8 cellular contexts compared by ENCODE assay signal in the genomic region with DNA sequence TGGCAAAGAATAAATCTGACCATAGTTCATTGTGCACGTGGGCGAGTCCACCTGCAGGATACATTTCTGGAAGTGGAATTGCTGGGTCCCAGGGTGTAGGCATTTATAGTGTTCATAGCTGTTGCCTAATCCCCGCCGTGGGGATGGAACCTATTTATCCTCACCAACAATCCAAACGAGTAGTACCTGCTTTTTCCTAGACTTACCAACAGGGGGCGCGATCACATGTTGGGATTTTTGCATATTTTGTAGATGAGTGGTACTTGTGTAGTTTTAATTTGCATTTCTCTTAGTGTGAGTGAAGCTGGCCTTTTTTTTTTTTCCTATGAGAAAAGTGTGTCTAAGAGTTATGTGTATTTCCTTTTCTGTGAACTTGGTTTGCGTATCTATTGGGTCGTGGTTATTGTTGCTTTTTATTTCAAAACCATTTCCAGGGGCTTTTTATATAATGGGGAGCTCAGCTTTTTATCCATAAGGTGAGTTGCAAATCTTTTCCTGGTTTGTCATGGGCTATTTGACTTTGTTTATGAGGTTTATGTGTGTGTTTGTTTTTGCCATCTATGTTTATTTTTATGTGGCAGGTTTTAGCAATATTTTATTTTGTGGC.
DNase-seq lines count a peak whose midpoint lies in the region; ATAC-seq and TF ChIP-seq lines count a peak whose summit lies in the region.

No MANE protein-coding gene starts in this region.

- H3K9ac ChIP-seq in neural progenitor cell: no peak overlapping the region

- H3K4me1 ChIP-seq in Peyer's patch: no peaks in the 10 kb centered on the region
- peaks cover 12% of the 10 kb centered on the region for H3K4me1 ChIP-seq in neural progenitor cell

- H3K27me3 ChIP-seq in CD4-positive, alpha-beta T cell (ENCODE audit: control insufficient read depth, insufficient read depth, low read length): no peaks in the 10 kb centered on the region
- H3K27me3 ChIP-seq in Peyer's patch (no peaks in the 10 kb centered on the region), neural progenitor cell (no peaks in the 10 kb centered on the region)

- H3K27ac Mint-ChIP-seq in CD4-positive, alpha-beta T cell: no peak overlapping the region
- H3K27ac Mint-ChIP-seq in neural progenitor cell: no peak overlapping the region

- no peaks in the 10 kb centered on the region for H3K9me3 Mint-ChIP-seq in CD4-positive, alpha-beta T cell
- no peaks in the 10 kb centered on the region for H3K9me3 Mint-ChIP-seq in activated T-cell treated with anti-CD3 and anti-CD28 coated beads, Interleukin-2, amount 50 U/mL, for 4 hours
- H3K9me3 Mint-ChIP-seq in neural progenitor cell: peaks cover 3% of the 10 kb centered on the region

- H3K27me3 Mint-ChIP-seq in CD4-positive, alpha-beta T cell: no peaks in the 10 kb centered on the region
- peaks cover 13% of the 10 kb centered on the region for H3K27me3 Mint-ChIP-seq in activated T-cell treated with anti-CD3 and anti-CD28 coated beads, Interleukin-2, amount 50 U/mL, for 4 hours (ENCODE audit: low read depth)
- peaks cover 10% of the 10 kb centered on the region for H3K27me3 Mint-ChIP-seq in neural progenitor cell (ENCODE audit: insufficient read depth, low read depth)

- peak; percentile 42 to 64 (median 54) for DNase-seq in CD4-positive, alpha-beta T cell
- DNase-seq in HK-2 (ENCODE audit: unreplicated experiment) (peak; percentile 64), Peyer's patch (peak; percentile 45 to 82 (median 54)), fibroblast of gingiva (ENCODE audit: low read depth) (peak; percentile 81), neural progenitor cell (ENCODE audit: low spot score) (peak; percentile 59), superior temporal gyrus (ENCODE audit: extremely low spot score) (peak; percentile 88)
- peak; percentile 62 for DNase-seq in activated T-cell treated with anti-CD3 and anti-CD28 coated beads, Interleukin-2, amount 50 U/mL, for 4 hours

- POLR2A ChIA-PET in CD4-positive, alpha-beta T cell (lab: Charles Lee): interaction anchor here (0.6 to 0.9 kb wide), 5 partner anchors 27 to 734 kb away, joined by 3 to 4 read pairs (median 3); no protein-coding TSS in a partner anchor

- H4K20me1 ChIP-seq in neural progenitor cell (ENCODE audit: low read depth): no peaks in the 10 kb centered on the region

- H3K9me3 ChIP-seq in CD4-positive, alpha-beta T cell (ENCODE audit: control insufficient read depth, low read length): no peaks in the 10 kb centered on the region
- H3K9me3 ChIP-seq in Peyer's patch (no peaks in the 10 kb centered on the region), neural progenitor cell (ENCODE audit: low read depth) (no peaks in the 10 kb centered on the region)

- no peak overlapping the region for H3K27ac ChIP-seq in CD4-positive, alpha-beta T cell (ENCODE audit: low read depth, low read length)
- H3K27ac ChIP-seq in Peyer's patch (no peak overlapping the region), neural progenitor cell (no peak overlapping the region)

- peak; percentile 73 for ATAC-seq in CD4-positive, alpha-beta T cell (ENCODE audit: poor library complexity)
- ATAC-seq in activated T-cell treated with anti-CD3 and anti-CD28 coated beads, Interleukin-2, amount 50 U/mL, for 4 hours: peak in 1 of 2 donors; percentile 50
- ATAC-seq in GM21576 (IDR thresholded peaks at IDR 0.05; ENCODE audit: unreplicated experiment): no peak

- H3K36me3 ChIP-seq in Peyer's patch (no peaks in the 10 kb centered on the region), neural progenitor cell (no peaks in the 10 kb centered on the region)

- no peaks in the 10 kb centered on the region for H3K36me3 Mint-ChIP-seq in CD4-positive, alpha-beta T cell (ENCODE audit: low read depth)
- no peaks in the 10 kb centered on the region for H3K36me3 Mint-ChIP-seq in activated T-cell treated with anti-CD3 and anti-CD28 coated beads, Interleukin-2, amount 50 U/mL, for 4 hours (ENCODE audit: insufficient read depth)
- H3K36me3 Mint-ChIP-seq in neural progenitor cell: peaks cover under 1% of the 10 kb centered on the region

- CTCF ChIA-PET in CD4-positive, alpha-beta T cell (lab: Charles Lee): interaction anchor here (0.7 to 2.4 kb wide), 11 partner anchors 16 to 96 kb away, joined by 3 to 34 read pairs (median 4); a partner anchor contains a TSS

- no peak for TF ChIP-seq POLR2A in Peyer's patch (IDR thresholded peaks at IDR 0.05)

- peak; percentile 90 for TF ChIP-seq CTCF in CD4-positive, alpha-beta T cell (IDR thresholded peaks at IDR 0.05)
- TF ChIP-seq CTCF in Peyer's patch (IDR thresholded peaks at IDR 0.05): peak; percentile 70 to 86 (median 82)
- TF ChIP-seq CTCF in neural progenitor cell (IDR thresholded peaks at IDR 0.05): peak; percentile 82

- H3K4me3 Mint-ChIP-seq in CD4-positive, alpha-beta T cell: no peak overlapping the region
- no peak overlapping the region for H3K4me3 Mint-ChIP-seq in activated T-cell treated with anti-CD3 and anti-CD28 coated beads, Interleukin-2, amount 50 U/mL, for 4 hours
- H3K4me3 Mint-ChIP-seq in neural progenitor cell: peak overlapping the region; percentile 13

- peaks cover 12% of the 10 kb centered on the region for H3K4me1 Mint-ChIP-seq in CD4-positive, alpha-beta T cell (ENCODE audit: low read depth)
- peaks cover 9% of the 10 kb centered on the region for H3K4me1 Mint-ChIP-seq in activated T-cell treated with anti-CD3 and anti-CD28 coated beads, Interleukin-2, amount 50 U/mL, for 4 hours (ENCODE audit: low read depth)
- H3K4me1 Mint-ChIP-seq in neural progenitor cell: peaks cover 32% of the 10 kb centered on the region

- no peak overlapping the region for H2AFZ ChIP-seq in neural progenitor cell (replicated peaks)

- H3K4me3 ChIP-seq in Peyer's patch: no peak overlapping the region
- no peak overlapping the region for H3K4me3 ChIP-seq in neural progenitor cell

- H3F3A ChIP-seq in neural progenitor cell (ENCODE audit: low read depth): peaks cover 10% of the 10 kb centered on the region

- intact Hi-C loops in CD4-positive, alpha-beta T cell (cut with DNase I, micrococcal nuclease): loop anchor here (1.0 to 10.0 kb wide), 3 partner anchors 27 to 869 kb away; no protein-coding TSS in a partner anchor

- no peak overlapping the region for H3K4me2 ChIP-seq in neural progenitor cell

- H3K79me2 ChIP-seq in neural progenitor cell (ENCODE audit: low read depth): no peaks in the 10 kb centered on the region
